ENCODE assay signal across 8 cellular contexts in the genomic region with DNA sequence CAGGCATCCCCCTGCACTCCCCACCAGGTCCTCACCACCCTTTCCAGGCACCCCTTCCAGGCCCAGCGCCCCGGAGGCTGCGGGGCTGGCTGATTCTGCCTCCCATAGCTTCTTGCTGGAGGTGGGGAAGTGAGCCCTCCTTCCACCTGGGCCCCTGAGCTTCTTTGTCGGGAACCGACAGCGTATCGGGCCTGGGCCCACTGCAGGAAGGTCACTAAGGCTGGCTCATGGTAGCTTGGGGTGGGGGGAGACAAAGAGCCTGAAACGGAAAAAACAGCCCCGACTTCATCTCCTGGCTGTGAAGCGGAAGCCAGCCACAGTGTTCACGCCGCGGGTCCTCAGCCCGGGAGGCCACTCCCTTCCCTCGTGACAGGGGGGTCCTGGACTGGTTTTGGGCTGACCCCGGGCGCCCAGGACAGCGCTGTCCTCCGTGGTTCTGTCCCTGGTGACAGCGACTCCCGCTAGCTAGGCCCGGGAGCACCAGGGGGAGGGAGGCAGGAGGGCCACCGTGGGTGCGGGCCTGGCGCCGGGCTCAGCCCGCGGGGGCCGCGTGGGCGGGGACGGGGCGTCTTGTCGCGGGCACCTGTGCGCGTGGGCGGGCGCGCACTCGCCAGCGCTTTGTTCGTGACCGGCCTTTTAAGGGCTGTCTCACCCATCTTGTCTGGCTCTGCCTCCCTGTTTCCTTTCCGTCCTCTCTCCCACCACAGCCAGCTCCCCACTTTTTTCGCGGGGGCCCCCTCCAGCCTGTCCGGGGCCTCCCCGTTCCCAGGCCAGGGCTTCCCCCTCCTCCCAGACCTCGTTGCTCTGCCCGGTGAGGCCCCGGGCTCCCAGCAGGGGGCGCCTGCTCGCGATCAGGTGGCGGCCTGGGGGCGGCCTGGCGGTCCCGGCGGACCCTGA.
A peak's percentile ranks its signal among the peaks of the same experiment; 100 is the strongest.
DNase-seq lines count a peak whose midpoint lies in the region; ATAC-seq and TF ChIP-seq lines count a peak whose summit lies in the region.

No MANE protein-coding gene starts in this region.

- H3K4me1 ChIP-seq in esophagus (ENCODE audit: control insufficient read depth in 2 of 2, insufficient read depth in 2 of 2, low read length in 1 of 2): peaks cover 0 to 14% of the 10 kb centered on the region in 2 donors

- intact Hi-C loops in natural killer cell (cut with micrococcal nuclease): loop anchor here (2.0 to 10.0 kb wide), 2 partner anchors 18 to 288 kb away; no protein-coding TSS in a partner anchor

- peak overlapping the region; percentile 42 to 45 for H3K4me3 ChIP-seq in esophagus (ENCODE audit: low read depth in 1 of 2, low read length in 2 of 2)

- no peaks in the 10 kb centered on the region for H3K9me3 ChIP-seq in esophagus (ENCODE audit: control insufficient read depth in 2 of 2, insufficient read depth in 1 of 2, low read depth in 1 of 2, low read length in 1 of 2)

- H3K27me3 Mint-ChIP-seq in natural killer cell (ENCODE audit: low read depth in 2 of 2): no peaks in the 10 kb centered on the region

- peak; percentile 92 for TF ChIP-seq CTCF in natural killer cell (IDR thresholded peaks at IDR 0.05)

- peak overlapping the region; percentile 88 to 96 for H3K27ac Mint-ChIP-seq in natural killer cell

- peak; percentile 33 for ATAC-seq in HG03135 (IDR thresholded peaks at IDR 0.05; ENCODE audit: unreplicated experiment)
- peak; percentile 61 to 77 (median 68) for ATAC-seq in natural killer cell
- ATAC-seq in stimulated activated naive CD8-positive, alpha-beta T cell treated with anti-CD3 and anti-CD28 coated beads, Interleukin-15, Interleukin-2, amounts not matched to agents 100 U/mL and 50 U/mL, for 24 hours: peak; percentile 73
- no peak for ATAC-seq in HG03139 (IDR thresholded peaks at IDR 0.05; ENCODE audit: unreplicated experiment)

- peak overlapping the region; percentile 79 for H3K4me3 Mint-ChIP-seq in natural killer cell

- DNase-seq in EH (ENCODE audit: low read depth) (peak; percentile 27), natural killer cell (peak; percentile 83), NCI-H2107 (lab: John Stamatoyannopoulos, UW) (no peak)
- peak; percentile 80 for DNase-seq in activated T-cell treated with anti-CD3 and anti-CD28 coated beads, Interleukin-2, amount 50 U/mL, for 1 hour
- peak; percentile 92 for DNase-seq in stimulated activated naive CD8-positive, alpha-beta T cell treated with anti-CD3 and anti-CD28 coated beads, Interleukin-15, Interleukin-2, amounts not matched to agents 100 U/mL and 50 U/mL, for 24 hours

- peaks cover 44 to 56% of the 10 kb centered on the region in 2 donors for H3K4me1 Mint-ChIP-seq in natural killer cell

- 31 to 38% methylated on average over 45 to 60 of the region's 60 CpGs for WGBS in esophagus, 2 donors

- H3K27ac ChIP-seq in esophagus (ENCODE audit: low read depth in 2 of 2, low read length in 1 of 2): peak overlapping the region; percentile 68 to 71

- no peaks in the 10 kb centered on the region for H3K27me3 ChIP-seq in esophagus (ENCODE audit: control insufficient read depth in 1 of 2, insufficient read depth in 2 of 2, low read length in 2 of 2)

- H3K36me3 ChIP-seq in esophagus (ENCODE audit: control insufficient read depth in 2 of 2, insufficient read depth in 2 of 2, low read length in 1 of 2): peaks cover 0 to 3% of the 10 kb centered on the region in 2 donors

- no peaks in the 10 kb centered on the region for H3K9me3 Mint-ChIP-seq in natural killer cell

- H3K36me3 Mint-ChIP-seq in natural killer cell: no peaks in the 10 kb centered on the region
